In genomic region chr5:171426680-171427079, GRCh38 we compare ENCODE assay signal across 2 cellular contexts.
TF ChIP-seq lines count a peak whose summit lies in the region.

No MANE protein-coding gene starts in this region.

TF ChIP-seq in K562, 482 proteins besides CTCF, POLR2A, EP300 and RAD21:
- TF ChIP-seq ZBTB49 (CRISPR knock-in tag; IDR thresholded peaks at IDR 0.05; ENCODE audit: borderline replicate concordance) (no peak), BCOR (IDR thresholded peaks at IDR 0.05) (peak; percentile 68), FOXJ2 (tag; IDR thresholded peaks at IDR 0.05) (no peak), KDM1A (IDR thresholded peaks at IDR 0.05) (peak; percentile 37 to 38; a peak in 1 of 4 replicates), DDX20 (tag; IDR thresholded peaks at IDR 0.05; ENCODE audit: low read depth) (no peak), SMAD2 (IDR thresholded peaks at IDR 0.05; ENCODE audit: low read depth, low read length) (no peak), RBM25 (IDR thresholded peaks at IDR 0.05; ENCODE audit: low read depth, low read length, severe bottlenecking) (peak; percentile 64)

TF ChIP-seq in H1, 55 proteins besides CTCF, POLR2A, EP300 and RAD21:
- TF ChIP-seq CTBP2 (IDR thresholded peaks at IDR 0.05; ENCODE audit: borderline replicate concordance, insufficient read depth, insufficient read length, low read length) (no peak), KDM1A (IDR thresholded peaks at IDR 0.05; ENCODE audit: borderline replicate concordance, low read length) (0 out of 2 replicates have a peak, but pooled peaks have one; percentile 40), EZH2 (IDR thresholded peaks at IDR 0.05; ENCODE audit: low read depth, low read length, severe bottlenecking) (no peak), ATF3 (IDR thresholded peaks at IDR 0.05; ENCODE audit: insufficient read depth, low read depth, low read length) (no peak), KDM4A (IDR thresholded peaks at IDR 0.05; ENCODE audit: low read depth, low read length, severe bottlenecking) (no peak), TCF12 (IDR thresholded peaks at IDR 0.05; ENCODE audit: low read depth, low read length) (no peak), BRCA1 (IDR thresholded peaks at IDR 0.05; ENCODE audit: low read depth, low read length) (no peak), RNF2 (IDR thresholded peaks at IDR 0.05; ENCODE audit: borderline replicate concordance, low read depth, low read length, missing control alignments, poor library complexity, severe bottlenecking) (no peak)
